1 cellular context compared by ENCODE assay signal in genomic region chr3:153162513-153163348, GRCh38.
TF ChIP-seq lines count a peak whose summit lies in the region.

No MANE protein-coding gene starts in this region.

TF ChIP-seq in HepG2, 621 proteins besides CTCF, POLR2A, EP300 and RAD21 (continued from another document and continues in another):
- no peak; the same call in none of the 2 replicates for TF ChIP-seq ZNF142 (CRISPR knock-in tag; IDR thresholded peaks at IDR 0.05)
- TF ChIP-seq TEF (CRISPR knock-in tag; IDR thresholded peaks at IDR 0.05), result no peak; the same call in 1 of the 2 replicates
- TF ChIP-seq JDP2 (CRISPR knock-in tag; IDR thresholded peaks at IDR 0.05; ENCODE audit: borderline replicate concordance), result no peak
- no peak for TF ChIP-seq ZNF513 (CRISPR knock-in tag; conservative IDR thresholded peaks at IDR 0.05)
- TF ChIP-seq ARID4A (CRISPR knock-in tag; IDR thresholded peaks at IDR 0.05; ENCODE audit: borderline replicate concordance), result peak; percentile 42; the same call in 1 of the 2 replicates
- TF ChIP-seq ZFP36L1 (CRISPR knock-in tag; IDR thresholded peaks at IDR 0.05), result no peak
- TF ChIP-seq ZNF672 (CRISPR knock-in tag; IDR thresholded peaks at IDR 0.05), result no peak
- TF ChIP-seq MXD3 (CRISPR knock-in tag; IDR thresholded peaks at IDR 0.05), result no peak
- no peak for TF ChIP-seq AFF4 (CRISPR knock-in tag; IDR thresholded peaks at IDR 0.05)
- 0 out of 2 replicates have a peak, but pooled peaks have one; percentile 11 for TF ChIP-seq ZFP91 (CRISPR knock-in tag; IDR thresholded peaks at IDR 0.05; ENCODE audit: borderline replicate concordance)
- no peak for TF ChIP-seq RFX3 (CRISPR knock-in tag; IDR thresholded peaks at IDR 0.05)
- no peak for TF ChIP-seq ZNF503 (CRISPR knock-in tag; IDR thresholded peaks at IDR 0.05)
- no peak for TF ChIP-seq SIX1 (CRISPR knock-in tag; IDR thresholded peaks at IDR 0.05; ENCODE audit: borderline replicate concordance)
- TF ChIP-seq TGIF2 (CRISPR knock-in tag; IDR thresholded peaks at IDR 0.05), result no peak
- TF ChIP-seq ZNF580 (CRISPR knock-in tag; IDR thresholded peaks at IDR 0.05; ENCODE audit: borderline replicate concordance, low read depth), result peak; percentile 39; the same call in 1 of the 2 replicates
- TF ChIP-seq IKZF5 (CRISPR knock-in tag; IDR thresholded peaks at IDR 0.05), result no peak
- no peak for TF ChIP-seq ATF4 (CRISPR knock-in tag; IDR thresholded peaks at IDR 0.05)
- TF ChIP-seq KDM6A (CRISPR knock-in tag; IDR thresholded peaks at IDR 0.05; ENCODE audit: low read depth), result no peak
- TF ChIP-seq ERF (CRISPR knock-in tag; IDR thresholded peaks at IDR 0.05), result no peak
- no peak for TF ChIP-seq SRSF9 (IDR thresholded peaks at IDR 0.05; ENCODE audit: borderline replicate concordance, insufficient read depth, low read depth, low read length, poor library complexity, severe bottlenecking)
- TF ChIP-seq E2F1 (CRISPR knock-in tag; IDR thresholded peaks at IDR 0.05), result no peak
- TF ChIP-seq ZNF549 (CRISPR knock-in tag; IDR thresholded peaks at IDR 0.05), result 0 out of 2 replicates have a peak, but pooled peaks have one; percentile 11
- no peak for TF ChIP-seq YEATS2 (CRISPR knock-in tag; IDR thresholded peaks at IDR 0.05; ENCODE audit: borderline replicate concordance)
